In the genomic region with DNA sequence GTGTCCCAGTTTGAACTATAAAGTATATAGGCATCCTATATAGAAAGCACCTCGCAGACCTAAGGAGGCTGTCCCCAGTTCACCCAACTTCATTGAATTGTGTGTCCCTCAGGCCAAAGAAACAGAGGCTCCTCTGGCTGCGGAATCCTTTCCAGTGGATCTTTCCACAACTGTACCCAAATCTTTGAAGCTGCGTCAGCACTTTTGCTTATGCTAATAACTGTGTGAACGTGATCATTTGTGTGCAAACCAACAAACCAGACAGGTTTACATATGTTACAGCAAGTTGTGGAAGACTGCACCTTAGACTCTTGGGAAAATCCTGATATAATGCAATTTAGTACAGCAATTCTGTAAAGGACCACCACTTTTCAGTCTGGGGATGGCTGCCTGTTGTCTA, we compare ENCODE assay signal across 28 cellular contexts.
"Had no signal": no experiment of that assay in that cellular context is flagged by ENCODE, and none has a peak within 500 bp of the region (broad histone marks: within the 10 kb centered on the region; RNA-seq: fewer than 3 reads in every experiment).

No MANE protein-coding gene starts in this region.

- H3K4me2 ChIP-seq: neural progenitor cell, smooth muscle cell had no signal

- H3K79me2 ChIP-seq: parathyroid adenoma had no signal

- H3K9me3 ChIP-seq: ovary, psoas muscle, spleen, suprapubic skin, testis, tibial artery, transverse colon, upper lobe of right lung, uterus had no signal

- H3K9ac ChIP-seq: neural progenitor cell, parathyroid adenoma had no signal

- H3K27ac ChIP-seq: neural progenitor cell, ovary, parathyroid adenoma, psoas muscle, skin epidermis, spleen, suprapubic skin, testis, tibial artery, transverse colon, upper lobe of right lung, uterus had no signal

- H3K4me3 ChIP-seq: neural progenitor cell, ovary, psoas muscle, skin epidermis, smooth muscle cell, spleen, suprapubic skin, testis, tibial artery, transverse colon, upper lobe of right lung, uterus had no signal

- DNase-seq: natural killer cell; occipital lobe; ovary; posterior cingulate gyrus; psoas muscle; right cardiac atrium; spleen; stimulated activated CD4-positive, alpha-beta T cell treated with anti-CD3 and anti-CD28 coated beads, Interleukin-12 subunit alpha, Interleukin-12 subunit beta, amount 100 ng/mL, for 4 hours; stimulated activated CD4-positive, alpha-beta T cell treated with anti-CD3 and anti-CD28 coated beads, Interleukin-1b, Interleukin-23, amount 100 ng/mL, for 48 hours; stimulated activated CD4-positive, alpha-beta T cell treated with anti-CD3 and anti-CD28 coated beads, Interleukin-4, amount 100 ng/mL, for 1 hour; stimulated activated CD4-positive, alpha-beta T cell treated with anti-CD3 and anti-CD28 coated beads, Interleukin-4, amount 100 ng/mL, for 4 hours; stimulated activated CD8-positive, alpha-beta memory T cell treated with anti-CD3 and anti-CD28 coated beads, Interleukin-4, amount 100 ng/mL, for 48 hours; stimulated activated naive CD4-positive, alpha-beta T cell; stimulated activated naive CD8-positive, alpha-beta T cell treated with anti-CD3 and anti-CD28 coated beads, Interleukin-15, amount 100 ng/mL, for 72 hours; stimulated activated naive CD8-positive, alpha-beta T cell treated with anti-CD3 and anti-CD28 coated beads, Interleukin-15, Interleukin-2, amounts not matched to agents 100 U/mL and 50 U/mL, for 24 hours; substantia nigra; testis; tibial artery; transverse colon; upper lobe of right lung; uterus had no signal

- ATAC-seq: natural killer cell; psoas muscle; right cardiac atrium; sciatic nerve; stimulated activated memory B cell treated with anti-CD40 and anti-IgM and Interleukin-4, amounts not matched to agents 10 μg/mL and 1 μg/mL and 100 μg/mL, for 72 hours; stimulated activated naive CD8-positive, alpha-beta T cell treated with anti-CD3 and anti-CD28 coated beads, Interleukin-15, amount 100 ng/mL, for 72 hours; stimulated activated naive CD8-positive, alpha-beta T cell treated with anti-CD3 and anti-CD28 coated beads, Interleukin-15, Interleukin-2, amounts not matched to agents 100 U/mL and 50 U/mL, for 24 hours; upper lobe of right lung had no signal

- H3K27me3 ChIP-seq: neural progenitor cell, ovary, spleen, suprapubic skin, testis, tibial artery, transverse colon, upper lobe of right lung, uterus had no signal

- H3K36me3 ChIP-seq: ovary, suprapubic skin, tibial artery, transverse colon, upper lobe of right lung, uterus had no signal

- H3K4me1 ChIP-seq: parathyroid adenoma, psoas muscle, testis, upper lobe of right lung, uterus had no signal

- H2AFZ ChIP-seq: neural progenitor cell, parathyroid adenoma had no signal
